Comparison of ENCODE assay signal across 8 cellular contexts in the genomic region with DNA sequence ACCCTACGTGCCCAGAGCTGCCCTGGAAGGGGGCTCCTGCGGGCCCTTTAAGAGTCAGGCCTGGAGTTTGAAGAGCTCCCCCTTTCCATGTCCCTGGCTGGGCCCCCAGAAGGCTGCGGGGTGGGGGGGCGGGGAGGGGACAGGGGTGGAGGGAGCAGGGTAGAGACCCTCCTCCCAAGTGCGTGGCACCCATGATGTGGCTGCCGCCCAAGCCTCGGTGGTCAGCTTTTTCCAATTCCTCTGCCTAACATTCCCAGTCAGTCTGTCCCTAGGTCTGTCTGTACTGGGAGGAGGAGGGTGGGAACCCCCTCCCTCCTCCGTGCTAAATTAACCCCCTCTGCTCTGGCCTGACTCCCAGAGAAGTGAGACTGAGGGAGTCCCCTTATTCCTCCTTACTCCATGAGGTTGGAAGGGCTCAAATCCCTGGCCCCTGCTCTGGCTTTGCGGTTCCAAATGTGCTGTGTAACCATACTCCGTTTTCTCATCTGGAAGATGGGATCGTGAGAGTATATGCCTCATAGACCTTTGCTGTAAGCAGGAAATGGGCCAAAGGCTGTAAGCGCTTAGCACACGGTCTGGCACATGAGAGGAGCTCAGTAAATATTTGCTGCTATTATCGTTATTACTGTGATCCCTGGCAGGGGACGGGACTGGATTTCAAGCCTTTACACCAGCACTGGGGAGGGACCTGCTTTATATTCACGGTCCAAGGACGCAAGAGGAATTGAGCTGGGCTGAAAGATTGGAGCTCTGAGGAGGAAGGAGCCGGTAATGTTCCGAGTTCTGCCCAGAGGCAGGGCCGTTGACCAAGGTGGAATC. TPM values are rescaled to one million over a fixed set of nuclear protein-coding genes. Genes with fewer than 3 reads are reported as not detected.
DNase-seq lines count a peak whose midpoint lies in the region; ATAC-seq and TF ChIP-seq lines count a peak whose summit lies in the region.

No MANE protein-coding gene starts in this region.

- no peaks in the 10 kb centered on the region for H3K36me3 Mint-ChIP-seq in natural killer cell

- peaks cover 53 to 66% of the 10 kb centered on the region in 2 donors for H3K4me1 Mint-ChIP-seq in natural killer cell

- H3K27me3 Mint-ChIP-seq in natural killer cell (ENCODE audit: low read depth in 2 of 2) = peaks cover 7 to 16% of the 10 kb centered on the region in 2 donors

- H3K27ac ChIP-seq in epithelial cell of prostate = peak overlapping the region; percentile 87

- intact Hi-C loops in natural killer cell (cut with micrococcal nuclease) = no loop called here

- TF ChIP-seq CTCF in natural killer cell (IDR thresholded peaks at IDR 0.05) = no peak

- H3K9me3 Mint-ChIP-seq in natural killer cell = no peaks in the 10 kb centered on the region

- ATAC-seq in natural killer cell = peak in 2 of 3 donors; percentile 5 to 18
- no peak for ATAC-seq in HG03442 (IDR thresholded peaks at IDR 0.05; ENCODE audit: unreplicated experiment)
- no peak for ATAC-seq in HG02981 (IDR thresholded peaks at IDR 0.05; ENCODE audit: unreplicated experiment)

- peak overlapping the region; percentile 79 to 87 for H3K27ac Mint-ChIP-seq in natural killer cell

- DNase-seq in DMS153 (lab: John Stamatoyannopoulos, UW) = peak; percentile 92
- DNase-seq in NCI-H774 (lab: John Stamatoyannopoulos, UW) = peak; percentile 92
- DNase-seq in epithelial cell of prostate (ENCODE audit: low read depth, low spot score) = no peak
- DNase-seq in natural killer cell = no peak
- no peak for DNase-seq in NCI-H2107 treated with DMSO at 0.1 percent for 48 hours (lab: John Stamatoyannopoulos, UW; ENCODE audit: unreplicated experiment)
- no peak for DNase-seq in stimulated activated CD4-positive, alpha-beta T cell treated with anti-CD3 and anti-CD28 coated beads, Interleukin-2, amount 100 ng/mL, for 24 hours

- peak overlapping the region; percentile 75 for H3K4me3 Mint-ChIP-seq in natural killer cell

RNA-seq across cellular contexts. Expression of a gene that starts 0.7 kb away (rescaled TPM):
- under 1 TPM in 1 of 3 donors, not detected in 2; 0.14 TPM for total RNA-seq in natural killer cell

RNA-seq across cellular contexts. Expression of a gene that starts 59.7 kb away (rescaled TPM):
- 10 to 100 TPM in 2 of 3 donors, 1 to 10 TPM in 1; 7.6 to 19.9 (median 12.8) TPM for total RNA-seq in natural killer cell

RNA-seq across cellular contexts. Expression of a gene that starts 59.8 kb away (rescaled TPM):
- 10 to 100 TPM; 48.9 to 62.8 (median 49.9) TPM for total RNA-seq in natural killer cell

Comparison
In these comparisons a context has a peak if more than half of its experiments do, and no peak if none do; other contexts are left out.
1. DNase-seq: peak in DMS153 (single experiment) and NCI-H774 (single experiment); none in epithelial cell of prostate (single experiment), natural killer cell (single experiment), NCI-H2107 treated with DMSO at 0.1 percent for 48 hours (single experiment) and stimulated activated CD4-positive, alpha-beta T cell treated with anti-CD3 and anti-CD28 coated beads, Interleukin-2, amount 100 ng/mL, for 24 hours (0 of 2).
2. ATAC-seq: peak in natural killer cell (2 of 3); none in HG03442 (single experiment) and HG02981 (single experiment).